Comparison of ENCODE assay signal across 33 cellular contexts in the genomic region with DNA sequence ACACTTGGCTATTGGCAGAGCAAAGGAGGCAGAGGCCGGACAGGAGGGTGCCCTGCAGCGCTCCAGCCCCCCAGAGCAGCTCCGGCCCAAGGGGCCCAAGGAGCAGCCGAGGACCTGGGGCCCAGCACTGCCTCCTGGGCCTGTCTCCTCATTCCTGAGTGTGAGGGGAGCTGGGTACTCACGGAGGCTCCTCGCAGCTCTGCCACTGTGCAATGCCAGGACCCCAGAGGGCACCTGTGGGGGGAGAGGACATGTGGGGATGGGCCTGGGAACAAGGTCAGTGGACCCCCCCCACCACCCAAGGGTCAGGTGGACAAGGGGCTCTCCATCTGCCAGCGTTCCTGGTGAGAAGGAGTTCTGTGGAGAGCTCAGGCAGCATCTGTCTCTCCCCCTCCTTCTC.
"Had no signal": no experiment of that assay in that cellular context is flagged by ENCODE, and none has a peak within 500 bp of the region (broad histone marks: within the 10 kb centered on the region; RNA-seq: fewer than 3 reads in every experiment).

No MANE protein-coding gene starts in this region.

- H3K36me3 ChIP-seq: MG63, SJCRH30 had no signal

- H3K9me3 ChIP-seq: body of pancreas, MG63, SJCRH30 had no signal

- DNase-seq: activated CD4-positive, alpha-beta memory T cell treated with anti-CD3 and anti-CD28 coated beads for 36 hours; activated CD4-positive, alpha-beta T cell treated with anti-CD3 and anti-CD28 coated beads for 4 hours; activated CD4-positive, alpha-beta T cell treated with anti-CD3 and anti-CD28 coated beads, Interleukin-2, amount 50 U/mL, for 1 hour; activated CD4-positive, CD25-positive, alpha-beta regulatory T cell treated with anti-CD3 and anti-CD28 coated beads, Interleukin-2, amount 50 U/mL, for 72 hours; activated CD8-positive, alpha-beta memory T cell treated with anti-CD3 and anti-CD28 coated beads, Interleukin-2, amount 50 U/mL, for 4 hours; activated effector memory CD4-positive, alpha-beta T cell treated with Interleukin-2 at 50 U/mL for 16 hours; activated naive CD4-positive, alpha-beta T cell treated with anti-CD3 and anti-CD28 coated beads, Interleukin-2, amount 10 ng/mL, durations not matched to agents 7 days and 5 days; activated T-cell treated with anti-CD3 and anti-CD28 coated beads for 4 hours; activated T-cell treated with anti-CD3 and anti-CD28 coated beads, Interleukin-2, amount 50 U/mL, for 48 hours; amygdala; body of pancreas; caudate nucleus; cerebellar nuclear complex; Kasumi-1; KG1; MG63; MV-4-11; NCI-H1092; NCI-H1436 treated with DMSO at 0.1 percent for 48 hours; NCI-H1694 treated with DMSO at 0.1 percent for 48 hours; NCI-H2029; NCI-H2171; NCI-H510A; NCI-H526; NCI-H748 treated with DMSO at 0.1 percent for 48 hours; NK-92 treated with Interleukin-12 subunit alpha and Interleukin-12 subunit beta, amount 100 ng/mL, for 24 hours; PC-9; SHP77; SJCRH30; T1000 had no signal

- H2AFZ ChIP-seq: PC-9 had no signal

- H3K27me3 ChIP-seq: body of pancreas, MG63 had no signal

- H3K4me3 ChIP-seq: body of pancreas, MG63, PC-9, SJCRH30, SK-N-MC had no signal

- ATAC-seq: body of pancreas had no signal

- H3K27ac ChIP-seq: body of pancreas, PC-9, SJCRH30, SK-N-MC had no signal

- FAIRE-seq: astrocyte, RCC 7860 had no signal
